8 cellular contexts compared by ENCODE assay signal in the genomic region with DNA sequence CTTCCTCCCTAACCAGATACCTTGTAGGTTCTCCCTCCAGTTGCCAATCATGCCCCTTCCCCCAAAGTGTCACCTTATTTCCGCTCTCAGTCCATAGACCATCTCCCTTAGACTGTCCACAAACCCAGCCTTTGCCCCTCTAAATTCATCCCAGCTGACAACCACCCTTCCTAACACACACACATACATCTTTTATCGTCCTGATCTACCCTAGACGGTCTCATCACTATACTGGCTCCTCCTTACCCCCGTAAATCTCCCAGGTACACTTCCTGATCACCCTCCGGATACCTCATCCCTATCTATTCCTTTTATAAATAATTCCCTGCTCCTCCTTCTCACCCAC. TPM values are rescaled to one million over a fixed set of nuclear protein-coding genes. Genes with fewer than 3 reads are reported as not detected.
A peak's percentile ranks its signal among the peaks of the same experiment; 100 is the strongest.
DNase-seq lines count a peak whose midpoint lies in the region; ATAC-seq and TF ChIP-seq lines count a peak whose summit lies in the region.

No MANE protein-coding gene starts in this region.

- H3K36me3 ChIP-seq in SK-N-SH (replicated peaks in 1 of 2; ENCODE audit: control insufficient read depth in 1 of 2, insufficient read depth in 2 of 2, low read length in 1 of 2) (peaks cover 0 to 9% of the 10 kb centered on the region in 2 experiments), MM.1S (replicated peaks; ENCODE audit: insufficient read depth, low read length) (no peaks in the 10 kb centered on the region), endocrine pancreas (ENCODE audit: control insufficient read depth, insufficient read depth, low read length) (no peaks in the 10 kb centered on the region), neutrophil (peaks cover 3% of the 10 kb centered on the region)

- no peaks in the 10 kb centered on the region for H3F3A ChIP-seq in SK-N-SH (replicated peaks; ENCODE audit: insufficient read depth)
- no peaks in the 10 kb centered on the region for H3F3A ChIP-seq in MM.1S (ENCODE audit: insufficient read depth, low read length)

- CTCF ChIA-PET in SK-N-SH (lab: Yijun Ruan, JAX): interaction anchor here (1.0 to 1.5 kb wide), 4 partner anchors 15 to 513 kb away, joined by 3 read pairs; partner anchors contain the start of gene C3orf49

- H3K9ac ChIP-seq in SK-N-SH: peak overlapping the region; percentile 99
- H3K9ac ChIP-seq in MM.1S (ENCODE audit: low read length): peak overlapping the region; percentile 93
- H3K9ac ChIP-seq in endocrine pancreas (ENCODE audit: control insufficient read depth, insufficient read depth, low read length): peak overlapping the region; percentile 83

- no peaks in the 10 kb centered on the region for H3K9me3 ChIP-seq in SK-N-SH
- H3K9me3 ChIP-seq in MM.1S (replicated peaks; ENCODE audit: insufficient read depth, low read length): no peaks in the 10 kb centered on the region
- no peaks in the 10 kb centered on the region for H3K9me3 ChIP-seq in endocrine pancreas (ENCODE audit: control insufficient read depth, low read length)
- H3K9me3 ChIP-seq in neutrophil: no peaks in the 10 kb centered on the region

- H3K27ac ChIP-seq in SK-N-SH (ENCODE audit: low read depth in 2 of 2, low read length in 1 of 2): peak overlapping the region; percentile 69 to 78; a peak in 2 of 4 replicates
- H3K27ac ChIP-seq in MM.1S (ENCODE audit: low read length): no peak overlapping the region
- peak overlapping the region; percentile 95 for H3K27ac ChIP-seq in neutrophil

- TF ChIP-seq CTCF in SK-N-SH (IDR thresholded peaks at IDR 0.05): no peak
- TF ChIP-seq CTCF in MM.1S (IDR thresholded peaks at IDR 0.05; ENCODE audit: low read length): no peak
- no peak for TF ChIP-seq CTCF in neutrophil (IDR thresholded peaks at IDR 0.05)

- no peak; the same call in 2 of the 3 replicates for ATAC-seq in SK-N-SH treated with all-trans-retinoic acid at 6 μM for 48 hours
- no peak for ATAC-seq in HG03175 (IDR thresholded peaks at IDR 0.05; ENCODE audit: unreplicated experiment)
- no peak for ATAC-seq in GM18861 (IDR thresholded peaks at IDR 0.05; ENCODE audit: unreplicated experiment)

- TF ChIP-seq EP300 in SK-N-SH (IDR thresholded peaks at IDR 0.05; ENCODE audit: borderline replicate concordance in 1 of 2, low read depth in 1 of 2, low read length in 1 of 2): no peak

- POLR2A ChIA-PET in SK-N-SH (lab: Yijun Ruan, JAX): no interaction called here

- WGBS in SK-N-SH (ENCODE audit: low lambda C conversion rate): 42% methylated on average over 5 of the region's 5 CpGs

- H3K4me3 ChIP-seq in SK-N-SH (ENCODE audit: low read depth in 2 of 2, low read length in 1 of 2) (peak overlapping the region; percentile 86 to 89), MM.1S (ENCODE audit: low read length) (peak overlapping the region; percentile 95), endocrine pancreas (ENCODE audit: control insufficient read depth, insufficient read depth, low read length) (peak overlapping the region; percentile 77), neutrophil (ENCODE audit: low read depth in 1 of 2, low read length in 1 of 2) (peak overlapping the region; percentile 68 to 89)

- H2AFZ ChIP-seq in SK-N-SH (ENCODE audit: low read depth) (peak overlapping the region; percentile 81), MM.1S (ENCODE audit: low read length) (peak overlapping the region; percentile 97)

- H4K20me1 ChIP-seq in SK-N-SH (ENCODE audit: insufficient read depth): no peaks in the 10 kb centered on the region
- no peaks in the 10 kb centered on the region for H4K20me1 ChIP-seq in MM.1S (ENCODE audit: insufficient read depth, low read length)

- H3K79me2 ChIP-seq in SK-N-SH (ENCODE audit: insufficient read depth): peaks cover 86% of the 10 kb centered on the region
- H3K79me2 ChIP-seq in MM.1S (ENCODE audit: low read length): peaks cover 85% of the 10 kb centered on the region

- no peaks in the 10 kb centered on the region for H3K9me2 ChIP-seq in SK-N-SH
- no peaks in the 10 kb centered on the region for H3K9me2 ChIP-seq in MM.1S (replicated peaks; ENCODE audit: insufficient read depth, low read length)

- no peaks in the 10 kb centered on the region for H3K27me3 ChIP-seq in SK-N-SH (ENCODE audit: insufficient read depth)
- H3K27me3 ChIP-seq in MM.1S (replicated peaks; ENCODE audit: insufficient read depth, low read length): no peaks in the 10 kb centered on the region
- no peaks in the 10 kb centered on the region for H3K27me3 ChIP-seq in endocrine pancreas (ENCODE audit: control insufficient read depth, insufficient read depth, low read length)
- no peaks in the 10 kb centered on the region for H3K27me3 ChIP-seq in neutrophil

- peaks cover 6% of the 10 kb centered on the region in 2 experiments; a peak in 2 of 4 replicates for H3K4me1 ChIP-seq in SK-N-SH (ENCODE audit: control insufficient read depth in 1 of 2, insufficient read depth in 2 of 2, low read depth in 1 of 2, low read length in 1 of 2)
- H3K4me1 ChIP-seq in MM.1S (ENCODE audit: low read length): peaks cover 13% of the 10 kb centered on the region
- H3K4me1 ChIP-seq in endocrine pancreas (ENCODE audit: control insufficient read depth, insufficient read depth, low read length): peaks cover 11% of the 10 kb centered on the region
- peaks cover 25% of the 10 kb centered on the region in 2 experiments for H3K4me1 ChIP-seq in neutrophil (ENCODE audit: control insufficient read depth in 1 of 2, insufficient read depth in 1 of 2, low read depth in 1 of 2, low read length in 1 of 2)

- TF ChIP-seq RAD21 in SK-N-SH (IDR thresholded peaks at IDR 0.05; ENCODE audit: low read length): no peak

- no peak for DNase-seq in SK-N-SH
- no peak for DNase-seq in MM.1S
- DNase-seq in NCI-H2029 treated with DMSO at 0.1 percent for 48 hours (lab: John Stamatoyannopoulos, UW): no peak

- peak overlapping the region; percentile 96 for H3K4me2 ChIP-seq in SK-N-SH
- H3K4me2 ChIP-seq in MM.1S (ENCODE audit: low read depth, low read length): peak overlapping the region; percentile 91

TF ChIP-seq in SK-N-SH, 30 proteins besides CTCF, POLR2A, EP300 and RAD21 (continues in another document):
- TF ChIP-seq TAF1 (IDR thresholded peaks at IDR 0.05; ENCODE audit: borderline replicate concordance, low read depth, low read length) (no peak), CHD2 (IDR thresholded peaks at IDR 0.05; ENCODE audit: low read length, partially characterized antibody) (no peak), MAX (IDR thresholded peaks at IDR 0.05; ENCODE audit: low read depth) (no peak), JUND (IDR thresholded peaks at IDR 0.05) (no peak), FOSL2 (IDR thresholded peaks at IDR 0.05; ENCODE audit: borderline replicate concordance, low read depth) (no peak), TCF12 (IDR thresholded peaks at IDR 0.05) (no peak), RXRA (IDR thresholded peaks at IDR 0.05; ENCODE audit: borderline replicate concordance, low read depth) (no peak), GABPA (IDR thresholded peaks at IDR 0.05; ENCODE audit: low read depth) (no peak), NRF1 (IDR thresholded peaks at IDR 0.05; ENCODE audit: low read depth, low read length) (no peak)

TF ChIP-seq in SK-N-SH treated with all-trans-retinoic acid at 6 μM for 48 hours, 23 proteins besides CTCF, POLR2A, EP300 and RAD21 (continues in another document):
- TF ChIP-seq CSRNP3 (CRISPR knock-in tag; IDR thresholded peaks at IDR 0.05) (no peak), RARB (CRISPR knock-in tag; IDR thresholded peaks at IDR 0.05) (no peak), GLIS3 (CRISPR knock-in tag; IDR thresholded peaks at IDR 0.05) (no peak), TOX (CRISPR knock-in tag; IDR thresholded peaks at IDR 0.05; ENCODE audit: borderline replicate concordance) (no peak), CREB5 (CRISPR knock-in tag; IDR thresholded peaks at IDR 0.05; ENCODE audit: low read depth) (no peak), ZNF565 (CRISPR knock-in tag; conservative IDR thresholded peaks at IDR 0.05; ENCODE audit: low read depth) (no peak), ZFP3 (CRISPR knock-in tag; IDR thresholded peaks at IDR 0.05) (no peak), ZFP30 (CRISPR knock-in tag; IDR thresholded peaks at IDR 0.05) (no peak), ISL1 (CRISPR knock-in tag; IDR thresholded peaks at IDR 0.05) (no peak), TCF4 (CRISPR knock-in tag; IDR thresholded peaks at IDR 0.05; ENCODE audit: borderline replicate concordance) (no peak), ESRRG (CRISPR knock-in tag; IDR thresholded peaks at IDR 0.05) (no peak), SNAI2 (CRISPR knock-in tag; IDR thresholded peaks at IDR 0.05) (no peak)

RNA-seq across cellular contexts. Expression of gene THOC7, which starts 0.8 kb away (rescaled TPM):
- polyA plus RNA-seq in SK-N-SH (2012; rRNA removed): 35.6 and 35.9 TPM in 2 replicates
- 61.9 and 94.1 TPM in 2 replicates for polyA plus RNA-seq in SK-N-SH (2012; cell fraction: cytosol; rRNA removed)
- 7.9 and 12.4 TPM in 2 replicates for polyA plus RNA-seq in SK-N-SH (2012; cell fraction: nucleus; rRNA removed)

RNA-seq across cellular contexts. Expression of gene ATXN7, which starts 0.9 kb away (rescaled TPM):
- polyA plus RNA-seq in SK-N-SH (2012; rRNA removed): 6.2 and 8.5 TPM in 2 replicates
- polyA plus RNA-seq in SK-N-SH (2012; cell fraction: cytosol; rRNA removed): 2.7 and 3.2 TPM in 2 replicates
- polyA plus RNA-seq in SK-N-SH (2012; cell fraction: nucleus; rRNA removed): 33.9 and 34.8 TPM in 2 replicates

RNA-seq across cellular contexts. Expression of gene C3orf49, which starts 43.7 kb away (rescaled TPM):
- polyA plus RNA-seq in SK-N-SH (2012; rRNA removed): not detected in 2 replicates
- not detected in 2 replicates for polyA plus RNA-seq in SK-N-SH (2012; cell fraction: cytosol; rRNA removed)
- not detected in 2 replicates for polyA plus RNA-seq in SK-N-SH (2012; cell fraction: nucleus; rRNA removed)

RNA-seq across cellular contexts. Expression of gene SCAANT1, which starts 49.4 kb away (rescaled TPM):
- polyA plus RNA-seq in SK-N-SH (2012; rRNA removed): not detected in 2 replicates
- polyA plus RNA-seq in SK-N-SH (2012; cell fraction: cytosol; rRNA removed): not detected in 2 replicates
- polyA plus RNA-seq in SK-N-SH (2012; cell fraction: nucleus; rRNA removed): not detected in 2 replicates
